24 cellular contexts compared by ENCODE assay signal in genomic region chr9:14883310-14883944, GRCh38. TPM values are rescaled to one million over a fixed set of nuclear protein-coding genes. Genes with fewer than 3 reads are reported as not detected.
DNase-seq lines count a peak whose midpoint lies in the region; ATAC-seq and TF ChIP-seq lines count a peak whose summit lies in the region.
"Had no signal": no experiment of that assay in that cellular context is flagged by ENCODE, and none has a peak within 500 bp of the region (broad histone marks: within the 10 kb centered on the region; RNA-seq: fewer than 3 reads in every experiment).

No MANE protein-coding gene starts in this region.

- no peak overlapping the region for H3K9ac ChIP-seq in mammary epithelial cell (ENCODE audit: insufficient read depth, low read length)

- WGBS in mammary epithelial cell (ENCODE audit: low coverage, missing lambda C conversion rate), result 64% methylated on average over 4 of the region's 4 CpGs
- 63% methylated on average over 4 of the region's 4 CpGs for WGBS in hepatocyte (ENCODE audit: low lambda C conversion rate, missing lambda C conversion rate)

- dilution Hi-C loops in mammary epithelial cell (cut with HindIII; ENCODE audit: low sequenced_read_pairs), result no loop called here

- H3K36me3 ChIP-seq in breast epithelium (no peaks in the 10 kb centered on the region), mammary epithelial cell (ENCODE audit: insufficient read depth, low read length) (no peaks in the 10 kb centered on the region), hepatocyte (replicated peaks; ENCODE audit: insufficient read depth, low read depth) (no peaks in the 10 kb centered on the region), gastrocnemius medialis (no peaks in the 10 kb centered on the region), vagina (no peaks in the 10 kb centered on the region)
- H3K36me3 ChIP-seq: neutrophil had no signal

- intact Hi-C loops in breast epithelium (cut with DNase I; ENCODE audit: low total_unique reads) (no loop called here), mammary epithelial cell (cut with micrococcal nuclease) (no loop called here), gastrocnemius medialis (cut with DNase I; ENCODE audit: low total_unique reads) (no loop called here), vagina (cut with DNase I) (no loop called here)

- H3K79me2 ChIP-seq in mammary epithelial cell (ENCODE audit: insufficient read depth, low read length) (no peaks in the 10 kb centered on the region), hepatocyte (peaks cover 66% of the 10 kb centered on the region)

- no peak for TF ChIP-seq POLR2A in breast epithelium (IDR thresholded peaks at IDR 0.05)
- no peak for TF ChIP-seq POLR2A in gastrocnemius medialis (IDR thresholded peaks at IDR 0.05)
- no peak for TF ChIP-seq POLR2A in vagina (IDR thresholded peaks at IDR 0.05)

- peak overlapping the region; percentile 50 to 90 for H3K27ac ChIP-seq in breast epithelium
- no peak overlapping the region for H3K27ac ChIP-seq in mammary epithelial cell (ENCODE audit: insufficient read depth, low read depth, low read length)
- H3K27ac ChIP-seq in hepatocyte, result peak overlapping the region; percentile 54
- peak overlapping the region in 3 of 4 donors; percentile 8 to 70 (median 65) for H3K27ac ChIP-seq in gastrocnemius medialis
- peak overlapping the region; percentile 64 for H3K27ac ChIP-seq in vagina
- H3K27ac ChIP-seq: neutrophil, VCaP had no signal

- H3K9me3 ChIP-seq in breast epithelium, result no peaks in the 10 kb centered on the region
- H3K9me3 ChIP-seq in mammary epithelial cell (replicated peaks; ENCODE audit: insufficient read depth, low read length), result no peaks in the 10 kb centered on the region
- H3K9me3 ChIP-seq in hepatocyte (ENCODE audit: low read depth), result no peaks in the 10 kb centered on the region
- no peaks in the 10 kb centered on the region for H3K9me3 ChIP-seq in gastrocnemius medialis
- no peaks in the 10 kb centered on the region for H3K9me3 ChIP-seq in vagina
- H3K9me3 ChIP-seq: neutrophil had no signal

- no peaks in the 10 kb centered on the region for H3K9me2 ChIP-seq in hepatocyte (replicated peaks; ENCODE audit: insufficient read depth)

- H3K27me3 ChIP-seq in breast epithelium (no peaks in the 10 kb centered on the region), mammary epithelial cell (ENCODE audit: insufficient read depth, low read length) (peaks cover 3% of the 10 kb centered on the region), hepatocyte (no peaks in the 10 kb centered on the region), gastrocnemius medialis (no peaks in the 10 kb centered on the region), vagina (no peaks in the 10 kb centered on the region)
- H3K27me3 ChIP-seq: neutrophil had no signal

- H3K4me3 ChIP-seq in breast epithelium (peak overlapping the region in 1 of 3 donors; percentile 43), mammary epithelial cell (replicated peaks in 1 of 3; ENCODE audit: insufficient read depth in 1 of 3, low read depth in 2 of 3, low read length in 3 of 3) (no peak overlapping the region), hepatocyte (no peak overlapping the region), gastrocnemius medialis (no peak overlapping the region), vagina (peak overlapping the region in 1 of 2 donors; percentile 26)
- H3K4me3 ChIP-seq: K562 had no signal

- no TSS peak for BruUV-seq in mammary epithelial cell (replicated peaks; lab: Mats Ljungman, UMichigan)

- DNase-seq in breast epithelium (ENCODE audit: low spot score in 2 of 2), result no peak
- DNase-seq in mammary epithelial cell, result no peak
- DNase-seq in hepatocyte (ENCODE audit: low spot score), result no peak
- no peak for DNase-seq in gastrocnemius medialis
- DNase-seq in vagina (ENCODE audit: extremely low spot score in 2 of 2), result no peak
- DNase-seq in D341Med (ENCODE audit: low spot score), result no peak
- DNase-seq: activated CD4-positive, alpha-beta T cell treated with anti-CD3 and anti-CD28 coated beads, Interleukin-2, amount 50 U/mL, for 1 hour; activated CD8-positive, alpha-beta memory T cell treated with anti-CD3 and anti-CD28 coated beads, Interleukin-2, amount 50 U/mL, for 48 hours; activated naive CD8-positive, alpha-beta T cell treated with anti-CD3 and anti-CD28 coated beads for 36 hours; AML-193; CD8-positive, alpha-beta T cell; DMS153; endodermal cell; MM.1S; NCI-H1417 treated with DMSO at 0.1 percent for 48 hours; NCI-H2107; NCI-H526 had no signal

- H4K20me1 ChIP-seq in mammary epithelial cell (ENCODE audit: insufficient read depth, low read length) (no peaks in the 10 kb centered on the region), hepatocyte (ENCODE audit: insufficient read depth, poor library complexity, severe bottlenecking) (no peaks in the 10 kb centered on the region)

- in situ Hi-C loops in mammary epithelial cell (cut with MboI; ENCODE audit: low sequenced_read_pairs in 2 of 2) (no loop called here), gastrocnemius medialis (cut with MboI; ENCODE audit: low sequenced_read_pairs in 4 of 4) (no loop called here)

- TF ChIP-seq CTCF in breast epithelium (IDR thresholded peaks at IDR 0.05), result no peak
- no peak for TF ChIP-seq CTCF in mammary epithelial cell (conservative IDR thresholded peaks at IDR 0.05 in 1 of 2, IDR thresholded peaks at IDR 0.05 in 1 of 2; ENCODE audit: extremely low read depth in 1 of 2, insufficient read depth in 1 of 2, low read depth in 1 of 2, low read length in 2 of 2)
- no peak for TF ChIP-seq CTCF in hepatocyte (IDR thresholded peaks at IDR 0.05; ENCODE audit: poor library complexity)
- no peak for TF ChIP-seq CTCF in gastrocnemius medialis (IDR thresholded peaks at IDR 0.05 in 4 of 5, conservative IDR thresholded peaks at IDR 0.05 in 1 of 5)
- no peak for TF ChIP-seq CTCF in vagina (IDR thresholded peaks at IDR 0.05)

- H2AFZ ChIP-seq in mammary epithelial cell (ENCODE audit: low read depth, low read length) (no peak overlapping the region), hepatocyte (no peak overlapping the region)

- CTCF ChIA-PET in mammary epithelial cell (lab: Charles Lee; ENCODE audit: low non-redundant PET), result no interaction called here

- ATAC-seq in gastrocnemius medialis (no peak), HG03196 (IDR thresholded peaks at IDR 0.05; ENCODE audit: unreplicated experiment) (no peak), GM21786 (IDR thresholded peaks at IDR 0.05; ENCODE audit: unreplicated experiment) (no peak)
- ATAC-seq: CD8-positive, alpha-beta T cell; HCT116; K562 had no signal

- H3K4me1 ChIP-seq in breast epithelium (no peaks in the 10 kb centered on the region), mammary epithelial cell (ENCODE audit: insufficient read depth, low read length) (no peaks in the 10 kb centered on the region), hepatocyte (ENCODE audit: insufficient read depth) (peaks cover 25% of the 10 kb centered on the region), gastrocnemius medialis (no peaks in the 10 kb centered on the region), vagina (peaks cover 10% of the 10 kb centered on the region)

- H3K4me2 ChIP-seq in mammary epithelial cell (ENCODE audit: insufficient read depth, low read depth, low read length) (no peak overlapping the region), hepatocyte (no peak overlapping the region)

RNA-seq across cellular contexts. Expression of gene FREM1, which starts 26.8 kb away (rescaled TPM):
- total RNA-seq in breast epithelium (10 to 100 TPM in 1 of 3 donors, 1 to 10 TPM in 2; 4.1 to 12.2 (median 4.3) TPM), mammary epithelial cell (not detected), hepatocyte (27.7 and 36.1 TPM in 2 replicates), gastrocnemius medialis (1 to 10 TPM in 2 of 4 donors, under 1 TPM in 2; 0.10 to 3.3 (median 1.00) TPM), vagina (2.7 TPM)
- polyA plus RNA-seq in mammary epithelial cell (not detected), hepatocyte (9.7 and 12.0 TPM in 2 replicates)
- polyA minus RNA-seq in mammary epithelial cell, result not detected
- total RNA-seq: A172; activated naive CD8-positive, alpha-beta T cell treated with anti-CD3 and anti-CD28 coated beads for 36 hours; CD8-positive, alpha-beta T cell had no signal
